ENCODE assay signal across 1 cellular context in the genomic region with DNA sequence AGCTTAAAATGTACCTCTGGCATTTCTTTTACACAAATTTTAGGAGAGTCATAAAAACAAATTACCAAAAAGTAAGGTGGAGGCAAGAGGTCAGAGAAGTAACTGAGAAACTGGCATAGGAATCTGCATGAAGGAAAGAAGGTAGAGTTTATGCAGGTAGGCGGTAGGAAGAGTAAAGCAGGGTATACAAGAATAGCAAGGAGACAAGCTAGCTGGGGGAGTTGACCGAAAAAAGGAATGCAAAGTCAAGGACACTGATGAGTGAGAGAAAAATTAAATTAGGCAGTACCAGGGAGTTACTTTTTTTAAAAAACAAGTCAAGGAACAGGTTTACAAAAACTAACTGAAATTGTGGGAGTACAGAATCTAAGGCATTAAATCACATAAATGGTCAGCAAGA.
TF ChIP-seq lines count a peak whose summit lies in the region.

No MANE protein-coding gene starts in this region.

TF ChIP-seq in WTC11, 78 proteins besides CTCF, POLR2A, EP300 and RAD21 (continued from another document):
- TF ChIP-seq, protein P1, sequence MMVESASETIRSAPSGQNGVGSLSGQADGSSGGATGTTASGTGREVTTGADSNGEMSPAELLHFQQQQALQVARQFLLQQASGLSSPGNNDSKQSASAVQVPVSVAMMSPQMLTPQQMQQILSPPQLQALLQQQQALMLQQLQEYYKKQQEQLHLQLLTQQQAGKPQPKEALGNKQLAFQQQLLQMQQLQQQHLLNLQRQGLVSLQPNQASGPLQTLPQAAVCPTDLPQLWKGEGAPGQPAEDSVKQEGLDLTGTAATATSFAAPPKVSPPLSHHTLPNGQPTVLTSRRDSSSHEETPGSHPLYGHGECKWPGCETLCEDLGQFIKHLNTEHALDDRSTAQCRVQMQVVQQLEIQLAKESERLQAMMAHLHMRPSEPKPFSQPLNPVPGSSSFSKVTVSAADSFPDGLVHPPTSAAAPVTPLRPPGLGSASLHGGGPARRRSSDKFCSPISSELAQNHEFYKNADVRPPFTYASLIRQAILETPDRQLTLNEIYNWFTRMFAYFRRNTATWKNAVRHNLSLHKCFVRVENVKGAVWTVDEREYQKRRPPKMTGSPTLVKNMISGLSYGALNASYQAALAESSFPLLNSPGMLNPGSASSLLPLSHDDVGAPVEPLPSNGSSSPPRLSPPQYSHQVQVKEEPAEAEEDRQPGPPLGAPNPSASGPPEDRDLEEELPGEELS (CRISPR knock-in tag; IDR thresholded peaks at IDR 0.05): no peak
- TF ChIP-seq NR1H2 (CRISPR knock-in tag; IDR thresholded peaks at IDR 0.05): no peak
- no peak for TF ChIP-seq ZNF232 (CRISPR knock-in tag; IDR thresholded peaks at IDR 0.05)
- TF ChIP-seq, protein P2, sequence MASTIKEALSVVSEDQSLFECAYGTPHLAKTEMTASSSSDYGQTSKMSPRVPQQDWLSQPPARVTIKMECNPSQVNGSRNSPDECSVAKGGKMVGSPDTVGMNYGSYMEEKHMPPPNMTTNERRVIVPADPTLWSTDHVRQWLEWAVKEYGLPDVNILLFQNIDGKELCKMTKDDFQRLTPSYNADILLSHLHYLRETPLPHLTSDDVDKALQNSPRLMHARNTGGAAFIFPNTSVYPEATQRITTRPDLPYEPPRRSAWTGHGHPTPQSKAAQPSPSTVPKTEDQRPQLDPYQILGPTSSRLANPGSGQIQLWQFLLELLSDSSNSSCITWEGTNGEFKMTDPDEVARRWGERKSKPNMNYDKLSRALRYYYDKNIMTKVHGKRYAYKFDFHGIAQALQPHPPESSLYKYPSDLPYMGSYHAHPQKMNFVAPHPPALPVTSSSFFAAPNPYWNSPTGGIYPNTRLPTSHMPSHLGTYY (CRISPR knock-in tag; IDR thresholded peaks at IDR 0.05): no peak
- TF ChIP-seq ZNF317 (CRISPR knock-in tag; IDR thresholded peaks at IDR 0.05; ENCODE audit: borderline replicate concordance, low read depth): no peak
- TF ChIP-seq ZNF138 (CRISPR knock-in tag; conservative IDR thresholded peaks at IDR 0.05): no peak
- TF ChIP-seq, protein P3, sequence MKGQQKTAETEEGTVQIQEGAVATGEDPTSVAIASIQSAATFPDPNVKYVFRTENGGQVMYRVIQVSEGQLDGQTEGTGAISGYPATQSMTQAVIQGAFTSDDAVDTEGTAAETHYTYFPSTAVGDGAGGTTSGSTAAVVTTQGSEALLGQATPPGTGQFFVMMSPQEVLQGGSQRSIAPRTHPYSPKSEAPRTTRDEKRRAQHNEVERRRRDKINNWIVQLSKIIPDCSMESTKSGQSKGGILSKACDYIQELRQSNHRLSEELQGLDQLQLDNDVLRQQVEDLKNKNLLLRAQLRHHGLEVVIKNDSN (CRISPR knock-in tag; IDR thresholded peaks at IDR 0.05): no peak
- TF ChIP-seq EMX1 (CRISPR knock-in tag; IDR thresholded peaks at IDR 0.05): no peak
- no peak for TF ChIP-seq TEAD1 (CRISPR knock-in tag; IDR thresholded peaks at IDR 0.05)
- TF ChIP-seq, protein P4, sequence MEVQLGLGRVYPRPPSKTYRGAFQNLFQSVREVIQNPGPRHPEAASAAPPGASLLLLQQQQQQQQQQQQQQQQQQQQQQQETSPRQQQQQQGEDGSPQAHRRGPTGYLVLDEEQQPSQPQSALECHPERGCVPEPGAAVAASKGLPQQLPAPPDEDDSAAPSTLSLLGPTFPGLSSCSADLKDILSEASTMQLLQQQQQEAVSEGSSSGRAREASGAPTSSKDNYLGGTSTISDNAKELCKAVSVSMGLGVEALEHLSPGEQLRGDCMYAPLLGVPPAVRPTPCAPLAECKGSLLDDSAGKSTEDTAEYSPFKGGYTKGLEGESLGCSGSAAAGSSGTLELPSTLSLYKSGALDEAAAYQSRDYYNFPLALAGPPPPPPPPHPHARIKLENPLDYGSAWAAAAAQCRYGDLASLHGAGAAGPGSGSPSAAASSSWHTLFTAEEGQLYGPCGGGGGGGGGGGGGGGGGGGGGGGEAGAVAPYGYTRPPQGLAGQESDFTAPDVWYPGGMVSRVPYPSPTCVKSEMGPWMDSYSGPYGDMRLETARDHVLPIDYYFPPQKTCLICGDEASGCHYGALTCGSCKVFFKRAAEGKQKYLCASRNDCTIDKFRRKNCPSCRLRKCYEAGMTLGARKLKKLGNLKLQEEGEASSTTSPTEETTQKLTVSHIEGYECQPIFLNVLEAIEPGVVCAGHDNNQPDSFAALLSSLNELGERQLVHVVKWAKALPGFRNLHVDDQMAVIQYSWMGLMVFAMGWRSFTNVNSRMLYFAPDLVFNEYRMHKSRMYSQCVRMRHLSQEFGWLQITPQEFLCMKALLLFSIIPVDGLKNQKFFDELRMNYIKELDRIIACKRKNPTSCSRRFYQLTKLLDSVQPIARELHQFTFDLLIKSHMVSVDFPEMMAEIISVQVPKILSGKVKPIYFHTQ (CRISPR knock-in tag; IDR thresholded peaks at IDR 0.05): no peak
- no peak for TF ChIP-seq CREM (CRISPR knock-in tag; IDR thresholded peaks at IDR 0.05)
- TF ChIP-seq, protein P5, sequence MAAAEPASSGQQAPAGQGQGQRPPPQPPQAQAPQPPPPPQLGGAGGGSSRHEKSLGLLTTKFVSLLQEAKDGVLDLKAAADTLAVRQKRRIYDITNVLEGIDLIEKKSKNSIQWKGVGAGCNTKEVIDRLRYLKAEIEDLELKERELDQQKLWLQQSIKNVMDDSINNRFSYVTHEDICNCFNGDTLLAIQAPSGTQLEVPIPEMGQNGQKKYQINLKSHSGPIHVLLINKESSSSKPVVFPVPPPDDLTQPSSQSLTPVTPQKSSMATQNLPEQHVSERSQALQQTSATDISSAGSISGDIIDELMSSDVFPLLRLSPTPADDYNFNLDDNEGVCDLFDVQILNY (CRISPR knock-in tag; IDR thresholded peaks at IDR 0.05): no peak
- no peak for TF ChIP-seq ZNF416 (CRISPR knock-in tag; IDR thresholded peaks at IDR 0.05)
TF ChIP-seq in WTC11: peak in this region for 0.
